16 cellular contexts compared by ENCODE assay signal in the genomic region with DNA sequence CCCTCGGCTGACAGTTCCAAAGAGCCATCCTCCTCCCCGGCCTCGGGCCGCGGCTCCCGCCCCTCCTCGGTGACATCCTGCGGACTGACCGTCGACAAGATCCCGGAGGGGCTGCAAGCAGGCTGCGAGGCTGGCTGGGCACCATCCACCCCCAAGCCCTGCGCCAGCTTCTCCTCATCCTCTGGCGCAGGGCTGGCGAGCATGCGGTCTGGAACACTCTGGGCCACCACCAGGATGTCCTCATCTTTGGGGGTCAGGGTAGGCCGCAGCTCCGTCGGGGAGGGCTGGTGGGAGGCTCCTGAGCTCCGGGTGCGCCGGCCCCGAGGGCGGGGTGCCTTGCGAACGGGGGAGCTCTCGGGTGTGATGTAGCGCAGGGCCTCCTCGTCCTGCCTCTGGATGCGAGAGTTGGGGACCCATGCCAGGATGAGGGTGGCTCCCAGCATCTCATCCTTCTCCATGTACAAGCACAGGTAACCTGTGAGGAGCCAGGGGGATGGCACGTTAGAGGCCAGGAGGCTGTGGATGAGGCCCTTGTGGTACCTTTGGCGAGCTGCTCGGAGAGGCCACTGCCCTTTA.
"Had no signal": no experiment of that assay in that cellular context is flagged by ENCODE, and none has a peak within 500 bp of the region (broad histone marks: within the 10 kb centered on the region; RNA-seq: fewer than 3 reads in every experiment).

No MANE protein-coding gene starts in this region.

- H3K27ac ChIP-seq: dorsolateral prefrontal cortex, right atrium auricular region, skin epidermis, transverse colon, upper lobe of right lung, uterus had no signal

- H3K27me3 ChIP-seq: dorsolateral prefrontal cortex, right atrium auricular region, transverse colon, upper lobe of right lung, uterus had no signal

- ATAC-seq: left colon; mucosa of descending colon; natural killer cell treated with Interleukin-12 subunit alpha and Interleukin-12 subunit beta and Interleukin-15 and Interleukin-18, amount 100 ng/mL, for 72 hours; stimulated activated naive B cell treated with anti-CD40 and anti-IgM and Interleukin-4, amounts not matched to agents 10 μg/mL and 1 μg/mL and 100 μg/mL, for 72 hours; upper lobe of right lung had no signal

- H3K36me3 ChIP-seq: transverse colon, uterus had no signal

- H3K4me3 ChIP-seq: dorsolateral prefrontal cortex, lung, mucosa of descending colon, prostate gland, right atrium auricular region, skin epidermis, transverse colon, upper lobe of right lung, uterus had no signal

- DNase-seq: dorsolateral prefrontal cortex; effector CD4-positive, alpha-beta T cell; left colon; naive B cell; stimulated activated CD4-positive, alpha-beta T cell treated with anti-CD3 and anti-CD28 coated beads, Interleukin-15, amount 100 ng/mL, for 24 hours; stimulated activated CD4-positive, alpha-beta T cell treated with anti-CD3 and anti-CD28 coated beads, Interleukin-2, amount 100 ng/mL, for 48 hours; stimulated activated naive B cell treated with anti-CD40 and anti-IgM and Interleukin-4, amounts not matched to agents 10 μg/mL and 1 μg/mL and 100 μg/mL, for 72 hours; transverse colon; upper lobe of right lung; uterus had no signal

- H3K9me3 ChIP-seq: mucosa of descending colon, prostate gland, right atrium auricular region, transverse colon, upper lobe of right lung, uterus had no signal

- H3K4me1 ChIP-seq: uterus had no signal
